In the genomic region with DNA sequence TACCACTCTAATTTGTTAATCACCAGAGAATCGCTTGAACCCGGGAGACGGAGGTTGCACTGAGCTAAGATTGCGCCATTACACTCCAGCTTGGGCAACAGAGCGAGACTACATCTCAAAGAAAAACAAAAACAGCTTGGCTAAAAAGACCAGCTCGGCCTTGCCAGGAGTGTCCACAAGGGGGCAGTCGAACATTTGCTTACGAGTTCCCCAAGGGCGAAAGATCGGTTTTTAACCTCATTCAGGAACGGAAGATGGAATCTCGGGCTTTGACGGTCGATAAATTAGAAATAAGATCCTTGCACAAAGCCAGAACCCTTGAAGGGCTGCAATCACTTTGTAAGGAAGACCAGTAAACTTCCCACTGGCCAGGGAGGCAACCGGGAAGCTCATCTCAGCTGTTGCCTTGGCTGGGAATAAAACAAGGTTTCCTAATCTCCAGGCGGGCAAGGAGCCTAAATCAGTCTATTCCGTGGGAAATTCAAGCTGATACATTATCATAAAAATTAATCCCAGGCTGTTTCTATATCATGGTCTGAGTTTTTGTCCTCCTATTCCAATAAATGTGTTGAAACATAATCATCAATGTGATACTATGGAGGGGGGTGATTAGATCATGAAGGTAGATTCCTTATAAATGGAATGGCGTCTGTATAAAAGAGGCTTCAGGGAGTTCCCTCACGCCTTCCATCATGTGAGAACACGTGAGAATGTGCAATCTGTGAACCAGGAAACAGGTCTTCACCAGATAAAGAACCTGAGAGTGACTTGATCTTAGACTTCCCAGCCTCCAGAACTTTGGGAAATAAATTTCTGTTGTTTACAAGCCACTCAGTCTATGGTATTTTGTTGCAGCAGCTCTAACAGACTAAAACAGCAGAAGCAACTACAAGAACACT, we compare ENCODE assay signal across 8 cellular contexts. TPM values are rescaled to one million over a fixed set of nuclear protein-coding genes. Genes with fewer than 3 reads are reported as not detected.
DNase-seq lines count a peak whose midpoint lies in the region; ATAC-seq and TF ChIP-seq lines count a peak whose summit lies in the region.

No MANE protein-coding gene starts in this region.

- H3K4me3 Mint-ChIP-seq in activated naive CD8-positive, alpha-beta T cell treated with anti-CD3 and anti-CD28 coated beads, Interleukin-2, amount 50 U/mL, for 24 hours, result peak overlapping the region; percentile 28

- no peaks in the 10 kb centered on the region for H3K79me2 ChIP-seq in SU-DHL-6 (ENCODE audit: insufficient read depth, low read length)

- intact Hi-C loops in heart left ventricle (cut with DNase I), result loop anchor here in 9 of 10 donors (1.0 to 5.0 kb wide), 5 partner anchors 39 to 75 kb away; partner anchors contain the start of genes B4GAT1 (in 1 of the 9) and BRMS1 (in 1 of the 9)
- intact Hi-C loops in posterior vena cava (cut with DNase I), result no loop called here

- H3K9ac ChIP-seq in SU-DHL-6 (ENCODE audit: low read length), result no peak overlapping the region

- no peaks in the 10 kb centered on the region for H3F3A ChIP-seq in SU-DHL-6 (ENCODE audit: insufficient read depth)

- TF ChIP-seq EP300 in upper lobe of left lung (IDR thresholded peaks at IDR 0.05), result no peak

- TF ChIP-seq CTCF in SU-DHL-6 (IDR thresholded peaks at IDR 0.05; ENCODE audit: insufficient read depth, low read length, poor library complexity, severe bottlenecking) (peak; percentile 97), heart left ventricle (IDR thresholded peaks at IDR 0.05) (peak; percentile 84 to 96 (median 90)), upper lobe of left lung (IDR thresholded peaks at IDR 0.05) (peak; percentile 78 to 88 (median 80))

- peak overlapping the region; percentile 41 for H3K4me2 ChIP-seq in SU-DHL-6 (ENCODE audit: low read depth, low read length, poor library complexity, severe bottlenecking)

- H3K4me1 ChIP-seq in heart left ventricle, result peaks cover 0 to 9% (median 5%) of the 10 kb centered on the region in 12 donors
- peaks cover 3 to 12% (median 6%) of the 10 kb centered on the region in 4 donors for H3K4me1 ChIP-seq in upper lobe of left lung

- H3K4me3 ChIP-seq in SU-DHL-6 (ENCODE audit: insufficient read depth, low read length, poor library complexity, severe bottlenecking) (no peak overlapping the region), heart left ventricle (peak overlapping the region in 8 of 12 donors; percentile 7 to 48 (median 34)), upper lobe of left lung (peak overlapping the region in 3 of 4 donors; percentile 5 to 35 (median 17))

- peak; percentile 49 for DNase-seq in GDM1 (lab: John Stamatoyannopoulos, UW)
- peak; percentile 79 for DNase-seq in NCI-H128 (lab: John Stamatoyannopoulos, UW; ENCODE audit: unreplicated experiment)
- peak; percentile 86 for DNase-seq in activated naive CD8-positive, alpha-beta T cell treated with anti-CD3 and anti-CD28 coated beads, Interleukin-2, amount 50 U/mL, for 24 hours
- DNase-seq in heart left ventricle, result peak; percentile 68 to 88 (median 78)
- DNase-seq in posterior vena cava (ENCODE audit: low spot score), result peak; percentile 96
- peak in 1 of 2 donors; percentile 86 for DNase-seq in upper lobe of left lung

- H3K9me3 ChIP-seq in SU-DHL-6 (ENCODE audit: insufficient read depth, low read length), result no peaks in the 10 kb centered on the region
- no peaks in the 10 kb centered on the region for H3K9me3 ChIP-seq in heart left ventricle
- no peaks in the 10 kb centered on the region for H3K9me3 ChIP-seq in upper lobe of left lung

- H4K20me1 ChIP-seq in SU-DHL-6 (ENCODE audit: low read depth, low read length), result no peaks in the 10 kb centered on the region

- 7 to 10% (median 8%) methylated on average over 20 of the region's 20 CpGs for WGBS in heart left ventricle, 4 donors
- 6 to 8% methylated on average over 20 of the region's 20 CpGs for WGBS in upper lobe of left lung, 2 donors

- peaks cover 6% of the 10 kb centered on the region for H3K27me3 Mint-ChIP-seq in activated naive CD8-positive, alpha-beta T cell treated with anti-CD3 and anti-CD28 coated beads, Interleukin-2, amount 50 U/mL, for 24 hours

- H3K36me3 Mint-ChIP-seq in activated naive CD8-positive, alpha-beta T cell treated with anti-CD3 and anti-CD28 coated beads, Interleukin-2, amount 50 U/mL, for 24 hours (ENCODE audit: low read depth), result no peaks in the 10 kb centered on the region

- H3K27ac ChIP-seq in SU-DHL-6 (ENCODE audit: low read depth, low read length) (no peak overlapping the region), heart left ventricle (peak overlapping the region in 3 of 12 donors; percentile 20 to 44 (median 30)), upper lobe of left lung (peak overlapping the region in 1 of 4 donors; percentile 8)

- H3K27me3 ChIP-seq in SU-DHL-6 (ENCODE audit: low read length) (no peaks in the 10 kb centered on the region), heart left ventricle (peaks cover 0 to 7% (median 0%) of the 10 kb centered on the region in 9 donors), upper lobe of left lung (peaks cover 0 to 2% (median 0%) of the 10 kb centered on the region in 4 donors)

- no peak overlapping the region for H3K27ac Mint-ChIP-seq in activated naive CD8-positive, alpha-beta T cell treated with anti-CD3 and anti-CD28 coated beads, Interleukin-2, amount 50 U/mL, for 24 hours

- H3K36me3 ChIP-seq in SU-DHL-6 (ENCODE audit: low read length) (no peaks in the 10 kb centered on the region), heart left ventricle (no peaks in the 10 kb centered on the region), upper lobe of left lung (no peaks in the 10 kb centered on the region)

- peak; percentile 70 for ATAC-seq in activated naive CD8-positive, alpha-beta T cell treated with anti-CD3 and anti-CD28 coated beads, Interleukin-2, amount 50 U/mL, for 24 hours
- ATAC-seq in heart left ventricle (peak in 3 of 4 donors; percentile 62 to 84 (median 64)), upper lobe of left lung (ENCODE audit: low FRiP score in 2 of 2) (peak; percentile 84 to 87), GM21381 (IDR thresholded peaks at IDR 0.05; ENCODE audit: unreplicated experiment) (no peak)

- H3K9me3 Mint-ChIP-seq in activated naive CD8-positive, alpha-beta T cell treated with anti-CD3 and anti-CD28 coated beads, Interleukin-2, amount 50 U/mL, for 24 hours, result no peaks in the 10 kb centered on the region

- no peak overlapping the region for H2AFZ ChIP-seq in SU-DHL-6 (ENCODE audit: low read depth, low read length, severe bottlenecking)

- TF ChIP-seq POLR2A in heart left ventricle (IDR thresholded peaks at IDR 0.05), result no peak
- no peak for TF ChIP-seq POLR2A in upper lobe of left lung (IDR thresholded peaks at IDR 0.05)

- no peaks in the 10 kb centered on the region for H3K9me2 ChIP-seq in SU-DHL-6 (replicated peaks; ENCODE audit: insufficient read depth, low read length)

- peaks cover 8% of the 10 kb centered on the region for H3K4me1 Mint-ChIP-seq in activated naive CD8-positive, alpha-beta T cell treated with anti-CD3 and anti-CD28 coated beads, Interleukin-2, amount 50 U/mL, for 24 hours

RNA-seq across cellular contexts. Expression of gene SLC29A2, which starts 14.9 kb away (rescaled TPM):
- total RNA-seq in heart left ventricle (10 to 100 TPM in 6 of 9 donors, 1 to 10 TPM in 3; 6.8 to 30.9 (median 13.1) TPM), posterior vena cava (1 to 10 TPM; 1.7 to 2.0 TPM), upper lobe of left lung (10 to 100 TPM in 5 of 6 donors, 1 to 10 TPM in 1; 8.3 to 20.5 (median 13.1) TPM)
- 10 to 100 TPM; 18.2 to 29.7 TPM for polyA plus RNA-seq in heart left ventricle

RNA-seq across cellular contexts. Expression of gene NPAS4, which starts 34.4 kb away (rescaled TPM):
- total RNA-seq in heart left ventricle (under 1 TPM in 1 of 9 donors, not detected in 8; 0.75 TPM), posterior vena cava (1 to 10 TPM; 2.6 to 6.5 TPM), upper lobe of left lung (not detected)
- under 1 TPM in 1 of 2 donors, not detected in 1; 0.04 TPM for polyA plus RNA-seq in heart left ventricle

RNA-seq across cellular contexts. Expression of gene B4GAT1, which starts 39.0 kb away (rescaled TPM):
- 100 to 1,000 TPM in 1 of 9 donors, 10 to 100 TPM in 8; 37.3 to 109 (median 52.3) TPM for total RNA-seq in heart left ventricle
- polyA plus RNA-seq in heart left ventricle, result 10 to 100 TPM; 37.2 to 54.0 TPM
- total RNA-seq in posterior vena cava, result 10 to 100 TPM; 16.5 to 20.0 TPM
- 10 to 100 TPM; 15.7 to 48.9 (median 27.4) TPM for total RNA-seq in upper lobe of left lung

RNA-seq across cellular contexts. Expression of gene BRMS1, which starts 41.5 kb away (rescaled TPM):
- 10 to 100 TPM in 8 of 9 donors, 1 to 10 TPM in 1; 9.7 to 39.2 (median 16.5) TPM for total RNA-seq in heart left ventricle
- polyA plus RNA-seq in heart left ventricle, result 10 to 100 TPM; 24.7 to 77.4 TPM
- 10 to 100 TPM; 20.4 to 22.0 TPM for total RNA-seq in posterior vena cava
- total RNA-seq in upper lobe of left lung, result 10 to 100 TPM; 34.8 to 63.8 (median 37.1) TPM

RNA-seq across cellular contexts. Expression of gene RIN1, which starts 50.2 kb away (rescaled TPM):
- total RNA-seq in heart left ventricle (1 to 10 TPM in 8 of 9 donors, under 1 TPM in 1; 0.99 to 5.2 (median 1.5) TPM), posterior vena cava (1 to 10 TPM; 5.4 to 7.4 TPM), upper lobe of left lung (10 to 100 TPM in 1 of 6 donors, 1 to 10 TPM in 5; 5.2 to 19.0 (median 8.9) TPM)
- 1 to 10 TPM; 1.3 to 2.9 TPM for polyA plus RNA-seq in heart left ventricle

Comparison
In these comparisons a context has a peak if more than half of its experiments do, and no peak if none do; other contexts are left out.
1. intact Hi-C loops: an anchor here in heart left ventricle (1.0 to 5.0 kb wide); none called in posterior vena cava.